Comparison of ENCODE assay signal across 8 cellular contexts in genomic region chr18:3771121-3771971, GRCh38.
DNase-seq lines count a peak whose midpoint lies in the region; ATAC-seq, FAIRE-seq and TF ChIP-seq lines count a peak whose summit lies in the region.

No MANE protein-coding gene starts in this region.

- no peaks in the 10 kb centered on the region for H3K27me3 ChIP-seq in bronchial epithelial cell (ENCODE audit: control insufficient read depth, insufficient read depth, low read length)

- H3K4me3 ChIP-seq in GM12875 (ENCODE audit: low read depth, low read length) = no peak overlapping the region
- H3K4me3 ChIP-seq in WI38 (ENCODE audit: low read depth, low read length) = peak overlapping the region; percentile 54
- peak overlapping the region; percentile 11 for H3K4me3 ChIP-seq in bronchial epithelial cell (ENCODE audit: low read depth, low read length)

- peak; percentile 60 for DNase-seq in NCI-H1048 (lab: John Stamatoyannopoulos, UW)
- peak; percentile 89 for DNase-seq in bronchial epithelial cell (ENCODE audit: low read depth)
- peak; percentile 92 for DNase-seq in iris pigment epithelial cell (ENCODE audit: low read depth)
- DNase-seq in smooth muscle cell of the brain vasculature (ENCODE audit: low read depth, low spot score) = peak; percentile 31
- DNase-seq in NCI-H1105 treated with DMSO at 0.1 percent for 48 hours (lab: John Stamatoyannopoulos, UW) = no peak

- ATAC-seq in HG02610 (IDR thresholded peaks at IDR 0.05; ENCODE audit: unreplicated experiment) = peak; percentile 97

- TF ChIP-seq CTCF in GM12875 (IDR thresholded peaks at IDR 0.05; ENCODE audit: borderline replicate concordance, insufficient read depth, low read depth, low read length) (peak; percentile 94), WI38 (IDR thresholded peaks at IDR 0.05; ENCODE audit: low read depth, low read length) (peak; percentile 93), bronchial epithelial cell (IDR thresholded peaks at IDR 0.05; ENCODE audit: insufficient read depth, low read length, severe bottlenecking) (peak; percentile 96)

- H3K36me3 ChIP-seq in bronchial epithelial cell (ENCODE audit: control insufficient read depth, insufficient read depth, low read length) = no peaks in the 10 kb centered on the region

- no peak for FAIRE-seq in bronchial epithelial cell (lab: Jason Lieb, UNC)
